Comparison of ENCODE assay signal across 8 cellular contexts in genomic region chr15:65583701-65584100, GRCh38. TPM values are rescaled to one million over a fixed set of nuclear protein-coding genes. Genes with fewer than 3 reads are reported as not detected.
DNase-seq lines count a peak whose midpoint lies in the region; ATAC-seq and TF ChIP-seq lines count a peak whose summit lies in the region.

No MANE protein-coding gene starts in this region.

- no peak for TF ChIP-seq EP300 in tibial nerve (IDR thresholded peaks at IDR 0.05)

- H3K36me3 Mint-ChIP-seq in CD4-positive, CD25-positive, alpha-beta regulatory T cell: peaks cover 39% of the 10 kb centered on the region

- no peaks in the 10 kb centered on the region for H3K27me3 ChIP-seq in CD4-positive, CD25-positive, alpha-beta regulatory T cell (ENCODE audit: control insufficient read depth, insufficient read depth, low read length)
- H3K27me3 ChIP-seq in left lung: no peaks in the 10 kb centered on the region
- no peaks in the 10 kb centered on the region for H3K27me3 ChIP-seq in testis
- H3K27me3 ChIP-seq in tibial nerve: no peaks in the 10 kb centered on the region

- peak overlapping the region; percentile 88 to 91 (median 89) for H3K27ac Mint-ChIP-seq in CD4-positive, CD25-positive, alpha-beta regulatory T cell

- TF ChIP-seq CTCF in left lung (IDR thresholded peaks at IDR 0.05) (no peak), testis (IDR thresholded peaks at IDR 0.05) (no peak), tibial nerve (IDR thresholded peaks at IDR 0.05) (no peak)

- H3K4me3 Mint-ChIP-seq in CD4-positive, CD25-positive, alpha-beta regulatory T cell: peak overlapping the region; percentile 50 to 74 (median 68)

- intact Hi-C loops in left lung (cut with DNase I): no loop called here
- intact Hi-C loops in testis (cut with DNase I; ENCODE audit: low total_unique reads): no loop called here

- no peaks in the 10 kb centered on the region for H3K9me3 Mint-ChIP-seq in CD4-positive, CD25-positive, alpha-beta regulatory T cell

- no peak for TF ChIP-seq POLR2A in testis (IDR thresholded peaks at IDR 0.05)
- no peak for TF ChIP-seq POLR2A in tibial nerve (IDR thresholded peaks at IDR 0.05)

- peak; percentile 77 to 85 for ATAC-seq in CD4-positive, CD25-positive, alpha-beta regulatory T cell (ENCODE audit: low read depth in 2 of 2)
- ATAC-seq in HG03521 (IDR thresholded peaks at IDR 0.05; ENCODE audit: unreplicated experiment): peak; percentile 46
- no peak for ATAC-seq in left lung

- peaks cover 25 to 48% (median 42%) of the 10 kb centered on the region in 4 donors for H3K4me1 Mint-ChIP-seq in CD4-positive, CD25-positive, alpha-beta regulatory T cell

- no peaks in the 10 kb centered on the region for H3K27me3 Mint-ChIP-seq in CD4-positive, CD25-positive, alpha-beta regulatory T cell

- in situ Hi-C loops in G401 (cut with HindIII; ENCODE audit: low sequenced_read_pairs): no loop called here

- no peaks in the 10 kb centered on the region for H3K9me3 ChIP-seq in CD4-positive, CD25-positive, alpha-beta regulatory T cell (ENCODE audit: control insufficient read depth in 2 of 2, low read length in 2 of 2)
- no peaks in the 10 kb centered on the region for H3K9me3 ChIP-seq in left lung
- H3K9me3 ChIP-seq in testis: no peaks in the 10 kb centered on the region
- no peaks in the 10 kb centered on the region for H3K9me3 ChIP-seq in tibial nerve

- peak overlapping the region; percentile 42 for H3K4me3 ChIP-seq in CD4-positive, CD25-positive, alpha-beta regulatory T cell (ENCODE audit: low read depth, low read length)
- H3K4me3 ChIP-seq in left lung (no peak overlapping the region), testis (no peak overlapping the region), tibial nerve (no peak overlapping the region)

- 33 to 43% methylated on average over 1 of the region's 1 CpG for WGBS in testis, 2 donors
- WGBS in tibial nerve, 2 donors: 19 to 25% methylated on average over 1 of the region's 1 CpG

- H3K4me1 ChIP-seq in CD4-positive, CD25-positive, alpha-beta regulatory T cell (ENCODE audit: control insufficient read depth, insufficient read depth, low read length, poor library complexity, severe bottlenecking): peaks cover 19% of the 10 kb centered on the region
- H3K4me1 ChIP-seq in left lung: no peaks in the 10 kb centered on the region
- no peaks in the 10 kb centered on the region for H3K4me1 ChIP-seq in testis
- no peaks in the 10 kb centered on the region for H3K4me1 ChIP-seq in tibial nerve

- peaks cover 44% of the 10 kb centered on the region for H3K36me3 ChIP-seq in CD4-positive, CD25-positive, alpha-beta regulatory T cell (ENCODE audit: control insufficient read depth, insufficient read depth, low read length)
- H3K36me3 ChIP-seq in left lung (peaks cover 0 to 95% of the 10 kb centered on the region in 2 donors), testis (ENCODE audit: low read depth, missing control alignments) (no peaks in the 10 kb centered on the region), tibial nerve (peaks cover 0 to 99% (median 0%) of the 10 kb centered on the region in 3 donors)

- DNase-seq in CD4-positive, CD25-positive, alpha-beta regulatory T cell: peak; percentile 15 to 82 (median 67)
- peak; percentile 20 for DNase-seq in activated CD8-positive, alpha-beta memory T cell treated with anti-CD3 and anti-CD28 coated beads, Interleukin-2, amount 50 U/mL, for 4 hours
- DNase-seq in left lung (no peak), G401 (ENCODE audit: low spot score) (no peak), HuH-7 (ENCODE audit: low spot score) (no peak), testis (no peak), tibial nerve (ENCODE audit: low spot score in 2 of 2) (no peak)

- H3K27ac ChIP-seq in CD4-positive, CD25-positive, alpha-beta regulatory T cell (ENCODE audit: insufficient read depth, low read length, poor library complexity, severe bottlenecking): peak overlapping the region; percentile 78
- H3K27ac ChIP-seq in left lung: peak overlapping the region; percentile 2 to 57
- H3K27ac ChIP-seq in testis: no peak overlapping the region
- peak overlapping the region in 2 of 4 donors; percentile 32 to 46 for H3K27ac ChIP-seq in tibial nerve

RNA-seq across cellular contexts. Expression of gene INTS14, which starts 27.2 kb away (rescaled TPM):
- total RNA-seq in CD4-positive, CD25-positive, alpha-beta regulatory T cell: 22.7 TPM
- 10 to 100 TPM; 28.2 to 40.6 (median 33.2) TPM for polyA plus RNA-seq in CD4-positive, CD25-positive, alpha-beta regulatory T cell
- total RNA-seq in left lung (10 to 100 TPM; 32.3 to 34.6 TPM), testis (10 to 100 TPM; 65.7 to 71.0 TPM), tibial nerve (10 to 100 TPM; 30.6 to 38.4 (median 36.0) TPM)
- 28.5 and 46.2 TPM in 2 replicates for total RNA-seq in G401 (2014; rRNA removed; shearing (Covaris generic))
- polyA plus RNA-seq in testis (ENCODE audit: insufficient read depth, low read depth, low replicate concordance): 41.7 TPM

RNA-seq across cellular contexts. Expression of gene SLC24A1, which starts 38.0 kb away (rescaled TPM):
- total RNA-seq in CD4-positive, CD25-positive, alpha-beta regulatory T cell: 5.2 TPM
- polyA plus RNA-seq in CD4-positive, CD25-positive, alpha-beta regulatory T cell: 1 to 10 TPM; 1.5 to 3.8 (median 2.0) TPM
- total RNA-seq in left lung (1 to 10 TPM; 8.3 to 9.7 TPM), testis (10 to 100 TPM; 16.9 to 24.3 TPM), tibial nerve (10 to 100 TPM in 1 of 4 donors, 1 to 10 TPM in 3; 5.9 to 22.7 (median 9.2) TPM)
- total RNA-seq in G401 (2014; rRNA removed; shearing (Covaris generic)): 7.9 and 8.2 TPM in 2 replicates
- 13.4 TPM for polyA plus RNA-seq in testis (ENCODE audit: insufficient read depth, low read depth, low replicate concordance)

RNA-seq across cellular contexts. Expression of gene HACD3, which starts 53.4 kb away (rescaled TPM):
- 16.5 TPM for total RNA-seq in CD4-positive, CD25-positive, alpha-beta regulatory T cell
- polyA plus RNA-seq in CD4-positive, CD25-positive, alpha-beta regulatory T cell: 10 to 100 TPM; 32.7 to 43.8 (median 36.7) TPM
- total RNA-seq in left lung (10 to 100 TPM; 51.1 to 86.4 TPM), testis (10 to 100 TPM; 37.5 to 38.6 TPM), tibial nerve (10 to 100 TPM; 44.1 to 60.3 (median 49.8) TPM)
- total RNA-seq in G401 (2014; rRNA removed; shearing (Covaris generic)): 153 and 189 TPM in 2 replicates
- 70.6 TPM for polyA plus RNA-seq in testis (ENCODE audit: insufficient read depth, low read depth, low replicate concordance)

Comparison
In these comparisons a context has a peak if more than half of its experiments do, and no peak if none do; other contexts are left out.
1. DNase-seq: peak in CD4-positive, CD25-positive, alpha-beta regulatory T cell (3 of 3) and activated CD8-positive, alpha-beta memory T cell treated with anti-CD3 and anti-CD28 coated beads, Interleukin-2, amount 50 U/mL, for 4 hours (single experiment); none in left lung (0 of 2), G401 (single experiment), HuH-7 (single experiment), testis (single experiment) and tibial nerve (0 of 2).
2. H3K27ac ChIP-seq: peak in CD4-positive, CD25-positive, alpha-beta regulatory T cell (single experiment) and left lung (2 of 2); none in testis (0 of 2).